23 cellular contexts compared by ENCODE assay signal in genomic region chr9:136779808-136780207, GRCh38. TPM values are rescaled to one million over a fixed set of nuclear protein-coding genes. Genes with fewer than 3 reads are reported as not detected.
DNase-seq lines count a peak whose midpoint lies in the region; ATAC-seq and TF ChIP-seq lines count a peak whose summit lies in the region.
"Had no signal": no experiment of that assay in that cellular context is flagged by ENCODE, and none has a peak within 500 bp of the region (broad histone marks: within the 10 kb centered on the region; RNA-seq: fewer than 3 reads in every experiment).

No MANE protein-coding gene starts in this region.

- H3K9me3 Mint-ChIP-seq in GM23338 (peaks cover 14% of the 10 kb centered on the region), chondrocyte (ENCODE audit: low read depth) (no peaks in the 10 kb centered on the region)
- H3K9me3 Mint-ChIP-seq: dendritic cell treated with granulocyte-macrophage colony-stimulating factor and Interleukin-4, amounts not matched to agents 40 ng/mL and 50 ng/mL, for 4 days had no signal

- H3K27me3 Mint-ChIP-seq in GM23338 (ENCODE audit: insufficient read depth, low read depth, poor library complexity) (peaks cover 23% of the 10 kb centered on the region), chondrocyte (ENCODE audit: low read depth) (peaks cover 43% of the 10 kb centered on the region)

- ATAC-seq in GM23338 = 0 out of 3 replicates have a peak, but pooled peaks have one; percentile 28
- ATAC-seq: esophagus mucosa, GM12878, sciatic nerve had no signal

- no peak overlapping the region for H3K4me3 ChIP-seq in GM23338
- H3K4me3 ChIP-seq: GM12878, stomach had no signal

- no peaks in the 10 kb centered on the region for H3K36me3 ChIP-seq in GM23338 (ENCODE audit: insufficient read depth)
- H3K36me3 ChIP-seq: stomach had no signal

- no peak overlapping the region for H2AFZ ChIP-seq in GM23338

- no peaks in the 10 kb centered on the region for H4K20me1 ChIP-seq in GM23338 (replicated peaks; ENCODE audit: insufficient read depth)

- no peaks in the 10 kb centered on the region for H3K79me2 ChIP-seq in GM23338 (replicated peaks; ENCODE audit: insufficient read depth)

- no peaks in the 10 kb centered on the region for H3K4me1 ChIP-seq in GM23338 (ENCODE audit: insufficient read depth)

- H3K36me3 Mint-ChIP-seq in GM23338 (ENCODE audit: low read depth) (peaks cover 11% of the 10 kb centered on the region; the same call in 1 of the 3 replicates), chondrocyte (ENCODE audit: low read depth) (peaks cover 9% of the 10 kb centered on the region)

- no peak overlapping the region for H3K4me2 ChIP-seq in GM23338

- no peak overlapping the region for H3K4me3 Mint-ChIP-seq in GM23338
- H3K4me3 Mint-ChIP-seq in chondrocyte (ENCODE audit: unreplicated experiment) = no peak overlapping the region
- H3K4me3 Mint-ChIP-seq: dendritic cell treated with granulocyte-macrophage colony-stimulating factor and Interleukin-4, amounts not matched to agents 40 ng/mL and 50 ng/mL, for 4 days had no signal

- H3K27ac ChIP-seq in 22Rv1 (no peak overlapping the region), GM23338 (ENCODE audit: low read depth) (no peak overlapping the region)
- H3K27ac ChIP-seq: RWPE1, stomach had no signal

- no peaks in the 10 kb centered on the region for H3F3A ChIP-seq in GM23338 (replicated peaks; ENCODE audit: low read depth)

- H3K9me2 ChIP-seq in GM23338 (ENCODE audit: insufficient read depth) = 0 out of 2 replicates have a peak, but pooled peaks cover 4% of the 10 kb centered on the region

- H3K27ac Mint-ChIP-seq in GM23338 (no peak overlapping the region), chondrocyte (ENCODE audit: unreplicated experiment) (no peak overlapping the region)
- H3K27ac Mint-ChIP-seq: dendritic cell treated with granulocyte-macrophage colony-stimulating factor and Interleukin-4, amounts not matched to agents 40 ng/mL and 50 ng/mL, for 4 days had no signal

- 0 out of 2 replicates have a peak, but pooled peaks have one; percentile 7 for TF ChIP-seq CTCF in 22Rv1 (IDR thresholded peaks at IDR 0.05)
- TF ChIP-seq CTCF in GM23338 (conservative IDR thresholded peaks at IDR 0.05; ENCODE audit: low read depth in 2 of 2) = no peak
- TF ChIP-seq CTCF in chondrocyte (IDR thresholded peaks at IDR 0.05) = peak; percentile 31

- H3K27me3 ChIP-seq in GM23338 (ENCODE audit: insufficient read depth) = no peaks in the 10 kb centered on the region
- H3K27me3 ChIP-seq: stomach had no signal

- H3K4me1 Mint-ChIP-seq in GM23338 (no peaks in the 10 kb centered on the region; the same call in 2 of the 3 replicates), chondrocyte (ENCODE audit: low read depth) (no peaks in the 10 kb centered on the region)

- DNase-seq in GM23338 (ENCODE audit: low spot score) (no peak), chondrocyte (ENCODE audit: low spot score) (no peak), DMS53 (lab: John Stamatoyannopoulos, UW) (no peak), pons (ENCODE audit: low spot score) (no peak), AG08395 (ENCODE audit: low spot score) (no peak)
- DNase-seq: activated CD4-positive, alpha-beta T cell treated with anti-CD3 and anti-CD28 coated beads, Interleukin-2, amount 50 U/mL, for 4 hours; activated naive CD4-positive, alpha-beta T cell treated with anti-CD3 and anti-CD28 coated beads, Interleukin-2, amount 50 U/mL, for 16 hours; activated T-cell treated with anti-CD3 and anti-CD28 coated beads, Interleukin-2, amount 50 U/mL, for 1 hour; GDM1; NCI-H1436; nucleus accumbens; stimulated activated CD4-positive, alpha-beta T cell treated with anti-CD3 and anti-CD28 coated beads, Interleukin-1b, Interleukin-23, amount 100 ng/mL, for 48 hours; stomach had no signal

TF ChIP-seq in GM23338, 12 proteins besides CTCF, POLR2A, EP300 and RAD21 (continues in another document):
- TF ChIP-seq STAT1 (IDR thresholded peaks at IDR 0.05; ENCODE audit: unreplicated experiment) (no peak), POLR2AphosphoS5 (IDR thresholded peaks at IDR 0.05; ENCODE audit: low read depth) (no peak), NANOG (IDR thresholded peaks at IDR 0.05; ENCODE audit: borderline replicate concordance) (no peak), ZNF331 (CRISPR knock-in tag; IDR thresholded peaks at IDR 0.05; ENCODE audit: low read depth) (no peak), ZNF114 (CRISPR knock-in tag; IDR thresholded peaks at IDR 0.05) (no peak), EZH2phosphoT487 (IDR thresholded peaks at IDR 0.05; ENCODE audit: unreplicated experiment) (no peak), JUNB (IDR thresholded peaks at IDR 0.05; ENCODE audit: unreplicated experiment) (no peak), ZNF462 (CRISPR knock-in tag; IDR thresholded peaks at IDR 0.05) (no peak)

RNA-seq across cellular contexts. Expression of gene TMEM141, which starts 11.3 kb away (rescaled TPM):
- total RNA-seq in GM23338 (2014; rRNA removed; shearing (Covaris generic)) = 57.0 and 71.4 TPM in 2 replicates
- polyA plus RNA-seq in GM23338 (2016; fragmentation: Nextera tagmentation; extraction: Ambion mirVana) = 90.0 and 90.5 TPM in 2 replicates
- 31.2 to 40.0 TPM (median 32.5 TPM) in 3 replicates for total RNA-seq in chondrocyte

RNA-seq across cellular contexts. Expression of gene LCN15, which starts 15.5 kb away (rescaled TPM):
- 0.54 and 0.90 TPM in 2 replicates for total RNA-seq in GM23338 (2014; rRNA removed; shearing (Covaris generic))
- polyA plus RNA-seq in GM23338 (2016; fragmentation: Nextera tagmentation; extraction: Ambion mirVana) = 0.76 and 1.2 TPM in 2 replicates
- not detected in 3 replicates for total RNA-seq in chondrocyte
- total RNA-seq: esophagus mucosa, GM12878, HT1080, lower leg skin, sciatic nerve, stomach, ureter had no signal
- polyA plus RNA-seq: stomach had no signal

RNA-seq across cellular contexts. Expression of gene CCDC183, which starts 16.3 kb away (rescaled TPM):
- total RNA-seq in GM23338 (2014; rRNA removed; shearing (Covaris generic)) = 1.1 and 2.9 TPM in 2 replicates
- polyA plus RNA-seq in GM23338 (2016; fragmentation: Nextera tagmentation; extraction: Ambion mirVana) = 1.2 and 1.6 TPM in 2 replicates
- total RNA-seq in chondrocyte = 0.62 to 1.5 TPM (median 1.4 TPM) in 3 replicates
- total RNA-seq: esophagus mucosa, GM12878, HT1080 had no signal

RNA-seq across cellular contexts. Expression of gene LCN8, which starts 21.8 kb away (rescaled TPM):
- not detected in 2 replicates for total RNA-seq in GM23338 (2014; rRNA removed; shearing (Covaris generic))
- not detected in 2 replicates for polyA plus RNA-seq in GM23338 (2016; fragmentation: Nextera tagmentation; extraction: Ambion mirVana)
- not detected in 3 replicates for total RNA-seq in chondrocyte
- total RNA-seq: esophagus mucosa, glomerular endothelial cell, GM12878, HT1080, lower leg skin, sciatic nerve, stomach, ureter had no signal
- polyA plus RNA-seq: GM12878, stomach had no signal

RNA-seq across cellular contexts. Expression of gene RABL6, which starts 27.9 kb away (rescaled TPM):
- 117 and 127 TPM in 2 replicates for total RNA-seq in GM23338 (2014; rRNA removed; shearing (Covaris generic))
- 59.1 and 66.7 TPM in 2 replicates for polyA plus RNA-seq in GM23338 (2016; fragmentation: Nextera tagmentation; extraction: Ambion mirVana)
- total RNA-seq in chondrocyte = 61.5 to 71.8 TPM (median 62.2 TPM) in 3 replicates

Comparison
In these comparisons a context has a peak if more than half of its experiments do, and no peak if none do; other contexts are left out.
1. CTCF ChIP-seq: peak in 22Rv1 (single experiment) and chondrocyte (single experiment); none in GM23338 (0 of 2).